ENCODE assay signal across 8 cellular contexts in genomic region chrX:104270916-104271512, GRCh38. TPM values are rescaled to one million over a fixed set of nuclear protein-coding genes. Genes with fewer than 3 reads are reported as not detected.
DNase-seq lines count a peak whose midpoint lies in the region; ATAC-seq and TF ChIP-seq lines count a peak whose summit lies in the region.

No MANE protein-coding gene starts in this region.

- no peaks in the 10 kb centered on the region for H3K4me1 ChIP-seq in A673 (ENCODE audit: insufficient read depth, low read length, poor library complexity, severe bottlenecking)
- H3K4me1 ChIP-seq in cardiac muscle cell (ENCODE audit: low read depth) = no peaks in the 10 kb centered on the region
- H3K4me1 ChIP-seq in rectal smooth muscle tissue (ENCODE audit: control insufficient read depth, insufficient read depth, low read length) = no peaks in the 10 kb centered on the region

- H3K4me3 ChIP-seq in A673 (ENCODE audit: low read depth, low read length, poor library complexity, severe bottlenecking) (peak overlapping the region; percentile 30), cardiac muscle cell (no peak overlapping the region), rectal smooth muscle tissue (ENCODE audit: low read length) (peak overlapping the region; percentile 24)

- no peaks in the 10 kb centered on the region for H3K36me3 ChIP-seq in A673 (ENCODE audit: insufficient read depth, low read length, poor library complexity, severe bottlenecking)
- no peaks in the 10 kb centered on the region for H3K36me3 ChIP-seq in cardiac muscle cell
- no peaks in the 10 kb centered on the region for H3K36me3 ChIP-seq in rectal smooth muscle tissue (ENCODE audit: control insufficient read depth, insufficient read depth, low read length)

- CTCF ChIA-PET in A673 (lab: Charles Lee) = interaction anchor here (0.5 to 1.1 kb wide), 3 partner anchors 72 to 341 kb away, joined by 3 to 6 read pairs (median 4); no protein-coding TSS in a partner anchor

- POLR2A ChIA-PET in A673 (lab: Charles Lee; ENCODE audit: low non-redundant PET) = no interaction called here

- peaks cover 9% of the 10 kb centered on the region for H3K27me3 Mint-ChIP-seq in activated T-helper 17 cell treated with anti-CD3 and anti-CD28 coated beads, Interleukin-2, amount 50 U/mL, for 72 hours

- H3K36me3 Mint-ChIP-seq in activated T-helper 17 cell treated with anti-CD3 and anti-CD28 coated beads, Interleukin-2, amount 50 U/mL, for 72 hours (ENCODE audit: low read depth) = no peaks in the 10 kb centered on the region

- intact Hi-C loops in A673 (cut with micrococcal nuclease; ENCODE audit: unreplicated experiment) = loop anchor here (1.0 to 5.0 kb wide), 3 partner anchors 76 to 424 kb away; no protein-coding TSS in a partner anchor

- peak; percentile 77 for TF ChIP-seq CTCF in A673 (conservative IDR thresholded peaks at IDR 0.05; ENCODE audit: low read depth, low read length)
- peak; percentile 67 for TF ChIP-seq CTCF in cardiac muscle cell (IDR thresholded peaks at IDR 0.05; ENCODE audit: low read depth, low read length)

- H3K27me3 ChIP-seq in A673 (replicated peaks; ENCODE audit: insufficient read depth, low read depth, low read length, poor library complexity) (peaks cover 8% of the 10 kb centered on the region), cardiac muscle cell (peaks cover 81% of the 10 kb centered on the region), rectal smooth muscle tissue (ENCODE audit: control insufficient read depth, insufficient read depth, low read length) (no peaks in the 10 kb centered on the region)

- H3K9me3 ChIP-seq in A673 (ENCODE audit: low read depth, low read length, poor library complexity, severe bottlenecking) (no peaks in the 10 kb centered on the region), cardiac muscle cell (ENCODE audit: low read depth) (no peaks in the 10 kb centered on the region)

- no peak overlapping the region for H3K27ac ChIP-seq in A673 (ENCODE audit: low read depth, low read length, poor library complexity, severe bottlenecking)
- H3K27ac ChIP-seq in cardiac muscle cell = no peak overlapping the region
- no peak overlapping the region for H3K27ac ChIP-seq in rectal smooth muscle tissue (ENCODE audit: low read depth, low read length)

- DNase-seq in A673 (ENCODE audit: low spot score) (peak; percentile 63), GM03348 (ENCODE audit: low spot score) (peak; percentile 23), NCI-H1694 treated with DMSO at 0.1 percent for 48 hours (lab: John Stamatoyannopoulos, UW) (peak; percentile 51), cardiac muscle cell (ENCODE audit: low read depth in 1 of 2, low spot score in 1 of 2) (peak; percentile 46 to 59), NCI-H2171 treated with DMSO at 0.1 percent for 48 hours (lab: John Stamatoyannopoulos, UW) (no peak)
- no peak for DNase-seq in stimulated activated naive CD4-positive, alpha-beta T cell treated with Interleukin-2 at 50 U/mL for 16 hours (lab: John Stamatoyannopoulos, UW)

- H3K9ac ChIP-seq in rectal smooth muscle tissue (ENCODE audit: low read length) = no peak overlapping the region

- H3K27ac Mint-ChIP-seq in activated T-helper 17 cell treated with anti-CD3 and anti-CD28 coated beads, Interleukin-2, amount 50 U/mL, for 72 hours = no peak overlapping the region

- no peaks in the 10 kb centered on the region for H3K9me3 Mint-ChIP-seq in activated T-helper 17 cell treated with anti-CD3 and anti-CD28 coated beads, Interleukin-2, amount 50 U/mL, for 72 hours

- peak overlapping the region; percentile 49 for H3K4me3 Mint-ChIP-seq in activated T-helper 17 cell treated with anti-CD3 and anti-CD28 coated beads, Interleukin-2, amount 50 U/mL, for 72 hours

- no TSS peak for BruUV-seq in A673 (replicated peaks; lab: Mats Ljungman, UMichigan)

- peak; percentile 43 for ATAC-seq in activated T-helper 17 cell treated with anti-CD3 and anti-CD28 coated beads, Interleukin-2, amount 50 U/mL, for 72 hours (replicated peaks)

- no peaks in the 10 kb centered on the region for H3K4me1 Mint-ChIP-seq in activated T-helper 17 cell treated with anti-CD3 and anti-CD28 coated beads, Interleukin-2, amount 50 U/mL, for 72 hours

RNA-seq across cellular contexts. Expression of gene ESX1, which starts 16.3 kb away (rescaled TPM):
- total RNA-seq in A673 (2021) (not detected in 2 replicates), cardiac muscle cell (not detected in 2 replicates)
- not detected for total RNA-seq in activated T-helper 17 cell treated with anti-CD3 and anti-CD28 coated beads, Interleukin-2, amount 50 U/mL, for 72 hours
- polyA plus RNA-seq in cardiac muscle cell = not detected in 2 replicates

Comparison
In these comparisons a context has a peak if more than half of its experiments do, and no peak if none do; other contexts are left out.
1. DNase-seq: peak in A673 (single experiment), GM03348 (single experiment), NCI-H1694 treated with DMSO at 0.1 percent for 48 hours (single experiment) and cardiac muscle cell (2 of 2); none in stimulated activated naive CD4-positive, alpha-beta T cell treated with Interleukin-2 at 50 U/mL for 16 hours (single experiment) and NCI-H2171 treated with DMSO at 0.1 percent for 48 hours (single experiment).